1 cellular context compared by ENCODE assay signal in the genomic region with DNA sequence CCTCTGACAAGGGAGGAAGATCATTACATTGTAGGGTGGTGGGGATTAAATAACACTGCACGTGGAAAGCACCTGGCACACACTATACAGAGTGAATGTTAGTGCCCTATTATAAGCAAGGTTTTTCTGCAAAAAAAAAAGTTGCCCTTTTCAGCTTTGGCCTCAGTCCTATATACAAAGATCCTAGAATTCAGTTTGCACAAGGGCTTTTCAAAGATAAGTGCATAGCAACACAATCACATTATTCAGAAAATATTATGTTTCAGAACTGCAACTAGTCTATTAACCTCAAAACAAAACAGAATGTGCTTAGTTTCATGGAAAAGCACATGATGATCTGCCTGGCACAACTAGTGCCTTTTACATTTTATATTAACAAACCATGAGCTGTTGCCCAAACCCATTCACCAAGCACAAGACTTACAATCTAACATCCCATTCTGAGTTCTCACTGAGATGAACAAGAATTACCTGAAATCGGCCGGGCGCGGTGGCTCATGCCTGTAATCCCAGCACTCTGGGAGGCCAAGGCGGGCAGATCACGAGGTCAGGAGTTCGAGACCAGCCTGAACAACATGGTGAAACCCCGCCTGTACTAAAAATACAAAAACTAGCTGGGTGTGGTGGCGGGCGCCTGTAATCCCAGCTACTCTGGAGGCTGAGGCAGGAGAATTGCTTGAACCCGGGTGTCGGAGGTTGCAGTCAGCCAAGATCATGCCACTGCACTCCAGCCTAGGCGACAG.
A peak's percentile ranks its signal among the peaks of the same experiment; 100 is the strongest.
TF ChIP-seq lines count a peak whose summit lies in the region.

No MANE protein-coding gene starts in this region.

TF ChIP-seq in HEK293, 187 proteins besides CTCF, POLR2A, EP300 and RAD21 (continued from another document):
- TF ChIP-seq PRDM6 (tag by site-specific recombination; IDR thresholded peaks at IDR 0.05) = 0 out of 2 replicates have a peak, but pooled peaks have one; percentile 15
- TF ChIP-seq PRDM2 (tag by site-specific recombination; IDR thresholded peaks at IDR 0.05; ENCODE audit: borderline replicate concordance) = no peak
- no peak for TF ChIP-seq ZNF629 (tag by site-specific recombination; IDR thresholded peaks at IDR 0.05)
- no peak for TF ChIP-seq ZFP37 (tag by site-specific recombination; IDR thresholded peaks at IDR 0.05)
- no peak for TF ChIP-seq ZNF423 (tag by site-specific recombination; IDR thresholded peaks at IDR 0.05)
- TF ChIP-seq, protein P1, sequence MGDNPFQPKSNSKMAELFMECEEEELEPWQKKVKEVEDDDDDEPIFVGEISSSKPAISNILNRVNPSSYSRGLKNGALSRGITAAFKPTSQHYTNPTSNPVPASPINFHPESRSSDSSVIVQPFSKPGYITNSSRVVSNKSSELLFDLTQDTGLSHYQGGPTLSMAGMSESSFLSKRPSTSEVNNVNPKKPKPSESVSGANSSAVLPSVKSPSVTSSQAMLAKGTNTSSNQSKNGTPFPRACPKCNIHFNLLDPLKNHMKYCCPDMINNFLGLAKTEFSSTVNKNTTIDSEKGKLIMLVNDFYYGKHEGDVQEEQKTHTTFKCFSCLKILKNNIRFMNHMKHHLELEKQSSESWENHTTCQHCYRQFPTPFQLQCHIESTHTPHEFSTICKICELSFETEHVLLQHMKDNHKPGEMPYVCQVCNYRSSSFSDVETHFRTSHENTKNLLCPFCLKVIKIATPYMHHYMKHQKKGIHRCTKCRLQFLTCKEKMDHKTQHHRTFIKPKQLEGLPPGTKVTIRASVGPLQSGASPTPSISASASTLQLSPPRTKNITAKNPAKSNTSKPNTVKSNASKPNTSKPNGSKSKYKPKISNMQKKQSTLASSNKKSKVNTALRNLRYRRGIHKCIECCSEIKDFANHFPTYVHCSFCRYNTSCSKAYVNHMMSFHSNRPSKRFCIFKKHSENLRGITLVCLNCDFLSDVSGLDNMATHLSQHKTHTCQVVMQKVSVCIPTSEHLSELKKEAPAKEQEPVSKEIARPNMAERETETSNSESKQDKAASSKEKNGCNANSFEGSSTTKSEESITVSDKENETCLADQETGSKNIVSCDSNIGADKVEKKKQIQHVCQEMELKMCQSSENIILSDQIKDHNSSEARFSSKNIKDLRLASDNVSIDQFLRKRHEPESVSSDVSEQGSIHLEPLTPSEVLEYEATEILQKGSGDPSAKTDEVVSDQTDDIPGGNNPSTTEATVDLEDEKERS (tag by site-specific recombination; IDR thresholded peaks at IDR 0.05) = no peak
